In genomic region chr18:8847900-8848299, GRCh38 we compare ENCODE assay signal across 18 cellular contexts.
"Had no signal": no experiment of that assay in that cellular context is flagged by ENCODE, and none has a peak within 500 bp of the region (broad histone marks: within the 10 kb centered on the region; RNA-seq: fewer than 3 reads in every experiment).

No MANE protein-coding gene starts in this region.

- H3K4me3 Mint-ChIP-seq: activated naive CD8-positive, alpha-beta T cell treated with anti-CD3 and anti-CD28 coated beads for 36 hours; natural killer cell treated with Interleukin-12 subunit alpha and Interleukin-12 subunit beta and Interleukin-15 and Interleukin-18, amount 100 ng/mL, for 72 hours; stimulated activated naive CD8-positive, alpha-beta T cell treated with anti-CD3 and anti-CD28 coated beads, Interleukin-15, Interleukin-2, amounts not matched to agents 100 ng/mL and 50 ng/mL, for 24 hours; T-helper 17 cell had no signal

- H3K4me1 ChIP-seq: breast epithelium, tibial artery, vagina had no signal

- H3K9me3 Mint-ChIP-seq: natural killer cell treated with Interleukin-12 subunit alpha and Interleukin-12 subunit beta and Interleukin-15 and Interleukin-18, amount 100 ng/mL, for 72 hours had no signal

- H3K36me3 ChIP-seq: breast epithelium, esophagus squamous epithelium, tibial artery, vagina had no signal

- H3K27ac Mint-ChIP-seq: activated naive CD8-positive, alpha-beta T cell treated with anti-CD3 and anti-CD28 coated beads for 36 hours; natural killer cell treated with Interleukin-12 subunit alpha and Interleukin-12 subunit beta and Interleukin-15 and Interleukin-18, amount 100 ng/mL, for 72 hours; stimulated activated naive CD8-positive, alpha-beta T cell treated with anti-CD3 and anti-CD28 coated beads, Interleukin-15, Interleukin-2, amounts not matched to agents 100 ng/mL and 50 ng/mL, for 24 hours; T-helper 17 cell had no signal

- H3K36me3 Mint-ChIP-seq: activated naive CD8-positive, alpha-beta T cell treated with anti-CD3 and anti-CD28 coated beads for 36 hours; natural killer cell treated with Interleukin-12 subunit alpha and Interleukin-12 subunit beta and Interleukin-15 and Interleukin-18, amount 100 ng/mL, for 72 hours had no signal

- H3K9me3 ChIP-seq: breast epithelium, esophagus squamous epithelium, mucosa of descending colon, tibial artery, vagina had no signal

- H3K27ac ChIP-seq: breast epithelium, psoas muscle, tibial artery, vagina had no signal

- H3K4me3 ChIP-seq: breast epithelium, esophagus squamous epithelium, mucosa of descending colon, psoas muscle, tibial artery, vagina had no signal

- ATAC-seq: mucosa of descending colon; natural killer cell treated with Interleukin-12 subunit alpha and Interleukin-12 subunit beta and Interleukin-15 and Interleukin-18, amount 100 ng/mL, for 72 hours; T-helper 17 cell had no signal

- H3K27me3 ChIP-seq: breast epithelium, esophagus squamous epithelium, vagina had no signal

- DNase-seq: activated CD4-positive, CD25-positive, alpha-beta regulatory T cell; activated effector memory CD4-positive, alpha-beta T cell treated with anti-CD3 and anti-CD28 coated beads, Interleukin-2, amount 50 U/mL, for 16 hours; activated naive CD8-positive, alpha-beta T cell treated with anti-CD3 and anti-CD28 coated beads for 36 hours; activated T-cell treated with anti-CD3 and anti-CD28 coated beads, Interleukin-2, amount 50 U/mL, for 1 hour; aorta; esophagus squamous epithelium; mammary epithelial cell; mucosa of descending colon; occipital lobe; psoas muscle; stimulated activated CD4-positive, alpha-beta T cell treated with anti-CD3 and anti-CD28 coated beads, Interleukin-15, amount 100 ng/mL, for 24 hours; stimulated activated CD4-positive, alpha-beta T cell treated with anti-CD3 and anti-CD28 coated beads, Interleukin-4, amount 100 ng/mL, for 24 hours; T-helper 17 cell; tibial artery had no signal

- H3K4me1 Mint-ChIP-seq: activated naive CD8-positive, alpha-beta T cell treated with anti-CD3 and anti-CD28 coated beads for 36 hours; T-helper 17 cell had no signal
